Comparison of ENCODE assay signal across 8 cellular contexts in genomic region chr3:100710355-100711198, GRCh38. TPM values are rescaled to one million over a fixed set of nuclear protein-coding genes. Genes with fewer than 3 reads are reported as not detected.
DNase-seq lines count a peak whose midpoint lies in the region; ATAC-seq and TF ChIP-seq lines count a peak whose summit lies in the region.

No MANE protein-coding gene starts in this region.

- DNase-seq in NOMO-1 treated with DMSO at 0.1 percent for 48 hours (lab: John Stamatoyannopoulos, UW; ENCODE audit: unreplicated experiment) (peak; percentile 81), esophagus squamous epithelium (lab: John Stamatoyannopoulos, UW) (no peak)
- DNase-seq in activated CD8-positive, alpha-beta memory T cell treated with anti-CD3 and anti-CD28 coated beads, Interleukin-2, amount 50 U/mL, for 4 hours = peak; percentile 32

- H3K27me3 ChIP-seq in esophagus squamous epithelium (peaks cover 0 to under 1% (median 0%) of the 10 kb centered on the region in 4 donors), neutrophil (peaks cover 18% of the 10 kb centered on the region)

- peaks cover 0 to 21% (median 5%) of the 10 kb centered on the region in 3 donors for H3K36me3 ChIP-seq in esophagus squamous epithelium
- H3K36me3 ChIP-seq in neutrophil = peaks cover 11% of the 10 kb centered on the region
- peaks cover 5% of the 10 kb centered on the region for H3K36me3 ChIP-seq in urinary bladder (ENCODE audit: insufficient read depth)

- intact Hi-C loops in esophagus squamous epithelium (cut with DNase I) = no loop called here

- H3K4me3 ChIP-seq in esophagus squamous epithelium (peak overlapping the region; percentile 81 to 92 (median 82)), neutrophil (ENCODE audit: low read depth in 1 of 2, low read length in 1 of 2) (peak overlapping the region; percentile 85 to 86), urinary bladder (ENCODE audit: low read depth, low read length) (peak overlapping the region; percentile 94)

- WGBS in esophagus squamous epithelium, 2 donors = 44 to 56% methylated on average over 11 to 16 of the region's 16 CpGs
- 53% methylated on average over 16 of the region's 16 CpGs for WGBS in urinary bladder

- peak; percentile 40 for TF ChIP-seq CTCF in 22Rv1 (IDR thresholded peaks at IDR 0.05)
- TF ChIP-seq CTCF in esophagus squamous epithelium (IDR thresholded peaks at IDR 0.05) = peak in 2 of 6 experiments; percentile 34 to 50
- TF ChIP-seq CTCF in neutrophil (IDR thresholded peaks at IDR 0.05) = no peak

- H3K27ac ChIP-seq in 22Rv1 = peak overlapping the region; percentile 88
- H3K27ac ChIP-seq in esophagus squamous epithelium = peak overlapping the region; percentile 94 to 99 (median 96)
- peak overlapping the region; percentile 94 for H3K27ac ChIP-seq in neutrophil
- H3K27ac ChIP-seq in urinary bladder (ENCODE audit: low read depth) = no peak overlapping the region

- no peak for TF ChIP-seq POLR2A in esophagus squamous epithelium (IDR thresholded peaks at IDR 0.05)

- H3K9me3 ChIP-seq in esophagus squamous epithelium = no peaks in the 10 kb centered on the region
- H3K9me3 ChIP-seq in neutrophil = no peaks in the 10 kb centered on the region

- H3K4me1 ChIP-seq in esophagus squamous epithelium (peaks cover 9 to 47% (median 15%) of the 10 kb centered on the region in 3 donors), neutrophil (ENCODE audit: control insufficient read depth in 1 of 2, insufficient read depth in 1 of 2, low read depth in 1 of 2, low read length in 1 of 2) (peaks cover 19% of the 10 kb centered on the region in 2 experiments), urinary bladder (ENCODE audit: insufficient read depth) (peaks cover 2% of the 10 kb centered on the region)

- ATAC-seq in GM18498 (IDR thresholded peaks at IDR 0.05; ENCODE audit: unreplicated experiment) = peak; percentile 31
- peak; percentile 42 for ATAC-seq in HG02973 (IDR thresholded peaks at IDR 0.05; ENCODE audit: unreplicated experiment)

RNA-seq across cellular contexts. Expression of gene TFG, which starts 1.3 kb away (rescaled TPM):
- 100 to 1,000 TPM in 2 of 4 donors, 10 to 100 TPM in 2; 76.7 to 133 (median 91.8) TPM for total RNA-seq in esophagus squamous epithelium
- 101 TPM for total RNA-seq in urinary bladder
- 64.7 TPM for polyA plus RNA-seq in urinary bladder
